20 cellular contexts compared by ENCODE assay signal in the genomic region with DNA sequence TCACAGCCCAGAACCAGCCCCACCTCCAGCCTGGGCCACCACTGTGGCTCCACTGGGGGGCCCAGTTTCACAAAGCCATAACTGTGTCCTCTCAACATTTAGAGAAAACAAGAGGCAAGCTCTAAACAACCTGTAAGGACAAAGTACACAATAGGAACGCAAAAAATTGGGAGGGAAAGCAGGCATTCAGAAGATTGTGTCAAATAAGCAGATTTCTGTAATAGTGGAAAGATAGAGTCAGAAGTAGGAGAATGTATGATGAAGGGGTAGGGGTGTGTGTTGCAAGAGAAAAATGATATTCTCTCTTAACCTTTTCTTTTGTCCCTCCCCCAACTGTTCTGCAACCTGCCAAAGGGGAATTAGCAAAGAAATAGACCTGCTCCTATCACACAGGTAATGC.
DNase-seq lines count a peak whose midpoint lies in the region; ATAC-seq, FAIRE-seq and TF ChIP-seq lines count a peak whose summit lies in the region.
"Had no signal": no experiment of that assay in that cellular context is flagged by ENCODE, and none has a peak within 500 bp of the region (broad histone marks: within the 10 kb centered on the region; RNA-seq: fewer than 3 reads in every experiment).

No MANE protein-coding gene starts in this region.

- H3K27ac ChIP-seq in HepG2 (ENCODE audit: extremely low read length, insufficient read depth, low read length) (no peak overlapping the region), right lobe of liver (no peak overlapping the region), parathyroid adenoma (peak overlapping the region; percentile 45)
- H3K27ac ChIP-seq in CD4-positive, alpha-beta T cell (ENCODE audit: low read depth, low read length): no peak overlapping the region
- H3K27ac ChIP-seq: BLaER1 treated with 17β-estradiol and CSF1 and Interleukin-3, amounts not matched to agents 10 nM and 100 nM had no signal

- CTCF ChIA-PET in HepG2 (lab: Yijun Ruan, JAX; ENCODE audit: low intra/inter-chr PET ratio, low total read pairs): no interaction called here
- CTCF ChIA-PET in CD4-positive, alpha-beta T cell (lab: Charles Lee): no interaction called here

- no peak overlapping the region for H2AFZ ChIP-seq in HepG2 (ENCODE audit: low read length)
- H2AFZ ChIP-seq in parathyroid adenoma: peak overlapping the region; percentile 26

- H3K79me2 ChIP-seq in HepG2 (ENCODE audit: insufficient read depth, low read length): no peaks in the 10 kb centered on the region
- no peaks in the 10 kb centered on the region for H3K79me2 ChIP-seq in parathyroid adenoma

- H3K27me3 ChIP-seq in HepG2 (ENCODE audit: control insufficient read depth in 1 of 2, insufficient read depth in 2 of 2, low read length in 2 of 2) (no peaks in the 10 kb centered on the region), right lobe of liver (no peaks in the 10 kb centered on the region), parathyroid adenoma (ENCODE audit: control insufficient read depth, insufficient read depth, low read length) (no peaks in the 10 kb centered on the region)
- no peaks in the 10 kb centered on the region for H3K27me3 ChIP-seq in CD4-positive, alpha-beta T cell (ENCODE audit: control insufficient read depth, insufficient read depth, low read length)
- H3K27me3 ChIP-seq: BLaER1 treated with 17β-estradiol and CSF1 and Interleukin-3, amounts not matched to agents 10 nM and 100 nM had no signal

- H3K27ac Mint-ChIP-seq in CD4-positive, alpha-beta T cell: no peak overlapping the region
- H3K27ac Mint-ChIP-seq: B cell; CD8-positive, alpha-beta memory T cell had no signal

- TF ChIP-seq EP300 in HepG2 (IDR thresholded peaks at IDR 0.05; ENCODE audit: low read depth in 2 of 2, low read length in 2 of 2) (no peak), HepG2 (CRISPR knock-in tag; IDR thresholded peaks at IDR 0.05; ENCODE audit: borderline replicate concordance) (no peak)

- 4% methylated on average over 1 of the region's 1 CpG for WGBS in HepG2 (ENCODE audit: low lambda C conversion rate)
- 17% methylated on average over 1 of the region's 1 CpG for WGBS in right lobe of liver (ENCODE audit: insufficient coverage, low coverage, low lambda C conversion rate, missing lambda C conversion rate)

- intact Hi-C loops in HepG2 (cut with micrococcal nuclease; ENCODE audit: unreplicated experiment) (no loop called here), right lobe of liver (cut with DNase I) (no loop called here)
- intact Hi-C loops in CD4-positive, alpha-beta T cell (cut with DNase I, micrococcal nuclease): no loop called here

- in situ Hi-C loops in HepG2 (cut with HindIII; ENCODE audit: extremely low pct_ligation_motif_present, low pct_unique_long_range_greater_than_20kb): no loop called here

- H3K4me3 ChIP-seq in HepG2 (replicated peaks in 1 of 3; ENCODE audit: insufficient read depth in 1 of 3, low read depth in 2 of 3, low read length in 3 of 3) (no peak overlapping the region), right lobe of liver (no peak overlapping the region), parathyroid adenoma (ENCODE audit: low read depth, low read length) (no peak overlapping the region)
- H3K4me3 ChIP-seq: BLaER1 treated with 17β-estradiol and CSF1 and Interleukin-3, amounts not matched to agents 10 nM and 100 nM; HAP-1 had no signal

- no peak overlapping the region for H3K9ac ChIP-seq in HepG2 (ENCODE audit: insufficient read depth, low read depth, low read length)
- H3K9ac ChIP-seq in parathyroid adenoma: no peak overlapping the region
- H3K9ac ChIP-seq: BLaER1 treated with 17β-estradiol and CSF1 and Interleukin-3, amounts not matched to agents 10 nM and 100 nM had no signal

- H3K4me1 Mint-ChIP-seq in CD4-positive, alpha-beta T cell (ENCODE audit: low read depth): no peaks in the 10 kb centered on the region
- H3K4me1 Mint-ChIP-seq: B cell; CD8-positive, alpha-beta memory T cell had no signal

- no peaks in the 10 kb centered on the region for H4K20me1 ChIP-seq in HepG2 (ENCODE audit: insufficient read depth, low read length)
- H4K20me1 ChIP-seq: BLaER1 treated with 17β-estradiol and CSF1 and Interleukin-3, amounts not matched to agents 10 nM and 100 nM had no signal

- no TSS peak for BruUV-seq in HepG2 (replicated peaks; lab: Mats Ljungman, UMichigan)

- H3K9me3 Mint-ChIP-seq in CD4-positive, alpha-beta T cell: no peaks in the 10 kb centered on the region
- H3K9me3 Mint-ChIP-seq: CD8-positive, alpha-beta memory T cell had no signal

- H3K4me2 ChIP-seq in HepG2 (ENCODE audit: low read depth, low read length): no peak overlapping the region
- no peak overlapping the region for H3K4me2 ChIP-seq in parathyroid adenoma (ENCODE audit: low read length)
- H3K4me2 ChIP-seq: BLaER1 treated with 17β-estradiol and CSF1 and Interleukin-3, amounts not matched to agents 10 nM and 100 nM had no signal

- TF ChIP-seq RAD21 in HepG2 (CRISPR knock-in tag; IDR thresholded peaks at IDR 0.05): no peak

- H3K36me3 ChIP-seq in HepG2 (replicated peaks in 1 of 2; ENCODE audit: control insufficient read depth in 1 of 2, insufficient read depth in 2 of 2, low read length in 2 of 2): no peaks in the 10 kb centered on the region
- H3K36me3 ChIP-seq in right lobe of liver: no peaks in the 10 kb centered on the region
- no peaks in the 10 kb centered on the region for H3K36me3 ChIP-seq in parathyroid adenoma (ENCODE audit: control insufficient read depth, insufficient read depth, low read length)
- H3K36me3 ChIP-seq: BLaER1 treated with 17β-estradiol and CSF1 and Interleukin-3, amounts not matched to agents 10 nM and 100 nM; HAP-1 had no signal

- H3K4me3 Mint-ChIP-seq in CD4-positive, alpha-beta T cell: no peak overlapping the region
- H3K4me3 Mint-ChIP-seq: B cell; CD8-positive, alpha-beta memory T cell had no signal

- TF ChIP-seq POLR2A in HepG2 (IDR thresholded peaks at IDR 0.05; ENCODE audit: insufficient read depth in 1 of 2, low read depth in 2 of 2, low read length in 2 of 2): no peak
- no peak for TF ChIP-seq POLR2A in right lobe of liver (IDR thresholded peaks at IDR 0.05)

- no peak for ATAC-seq in HepG2
- no peak for ATAC-seq in right lobe of liver
- ATAC-seq in CD4-positive, alpha-beta T cell (ENCODE audit: poor library complexity): no peak
- ATAC-seq in HG03108 (IDR thresholded peaks at IDR 0.05; ENCODE audit: unreplicated experiment): no peak

- H3K36me3 Mint-ChIP-seq in CD4-positive, alpha-beta T cell (ENCODE audit: low read depth): no peaks in the 10 kb centered on the region
- H3K36me3 Mint-ChIP-seq: CD8-positive, alpha-beta memory T cell had no signal

- H3K27me3 Mint-ChIP-seq in CD4-positive, alpha-beta T cell: peaks cover 9% of the 10 kb centered on the region

- no peaks in the 10 kb centered on the region for H3K4me1 ChIP-seq in HepG2 (ENCODE audit: insufficient read depth, low read length)
- no peaks in the 10 kb centered on the region for H3K4me1 ChIP-seq in right lobe of liver
- peaks cover 12% of the 10 kb centered on the region for H3K4me1 ChIP-seq in parathyroid adenoma
- H3K4me1 ChIP-seq: BLaER1 treated with 17β-estradiol and CSF1 and Interleukin-3, amounts not matched to agents 10 nM and 100 nM; HAP-1 had no signal

- TF ChIP-seq CTCF in HepG2 (CRISPR knock-in tag; IDR thresholded peaks at IDR 0.05) (no peak), right lobe of liver (IDR thresholded peaks at IDR 0.05) (no peak), parathyroid adenoma (IDR thresholded peaks at IDR 0.05) (no peak)
- no peak for TF ChIP-seq CTCF in CD4-positive, alpha-beta T cell (IDR thresholded peaks at IDR 0.05)

- DNase-seq in HepG2 (ENCODE audit: low spot score) (no peak), right lobe of liver (no peak), cerebellar cortex (ENCODE audit: low spot score) (peak; percentile 30)
- DNase-seq in activated CD4-positive, alpha-beta T cell treated with anti-CD3 and anti-CD28 coated beads for 1 hour: no peak
- no peak for DNase-seq in CD4-positive, alpha-beta T cell
- DNase-seq: 8988T; CD8-positive, alpha-beta memory T cell; COR-L47; DMS 273 treated with DMSO at 0.1 percent for 48 hours; DMS53; DND-41; EL had no signal

- no peak for FAIRE-seq in HepG2 (lab: Jason Lieb, UNC)
- FAIRE-seq: GM12891, GM19239, H1 had no signal

- POLR2A ChIA-PET in HepG2 (lab: Yijun Ruan, JAX): no interaction called here
- POLR2A ChIA-PET in CD4-positive, alpha-beta T cell (lab: Charles Lee): no interaction called here

- H3K9me3 ChIP-seq in HepG2 (ENCODE audit: low read length): no peaks in the 10 kb centered on the region
- H3K9me3 ChIP-seq in right lobe of liver: no peaks in the 10 kb centered on the region
- H3K9me3 ChIP-seq in parathyroid adenoma (ENCODE audit: control insufficient read depth, low read length): no peaks in the 10 kb centered on the region
- H3K9me3 ChIP-seq in CD4-positive, alpha-beta T cell (ENCODE audit: control insufficient read depth, low read length): no peaks in the 10 kb centered on the region
- H3K9me3 ChIP-seq: HAP-1 had no signal

TF ChIP-seq in HepG2, 621 proteins besides CTCF, POLR2A, EP300 and RAD21:
- TF ChIP-seq NFYC (CRISPR knock-in tag; IDR thresholded peaks at IDR 0.05) (no peak), MAFF (IDR thresholded peaks at IDR 0.05; ENCODE audit: low read depth, low read length) (0 out of 2 replicates have a peak, but pooled peaks have one; percentile 10), MAFK (conservative IDR thresholded peaks at IDR 0.05 in 1 of 2, IDR thresholded peaks at IDR 0.05 in 1 of 2; ENCODE audit: low read length in 2 of 2) (peak; percentile 48 to 52; a peak in 3 of 4 replicates)
